15 cellular contexts compared by ENCODE assay signal in genomic region chr14:68696721-68697495, GRCh38.
DNase-seq lines count a peak whose midpoint lies in the region; ATAC-seq, FAIRE-seq and TF ChIP-seq lines count a peak whose summit lies in the region.
"Had no signal": no experiment of that assay in that cellular context is flagged by ENCODE, and none has a peak within 500 bp of the region (broad histone marks: within the 10 kb centered on the region; RNA-seq: fewer than 3 reads in every experiment).

No MANE protein-coding gene starts in this region.

- H3K36me3 ChIP-seq in ACC112 (ENCODE audit: insufficient read depth, low read length) = no peaks in the 10 kb centered on the region
- no peaks in the 10 kb centered on the region for H3K36me3 ChIP-seq in brain microvascular endothelial cell (replicated peaks)
- H3K36me3 ChIP-seq: MG63 had no signal

- no peak for TF ChIP-seq CTCF in brain microvascular endothelial cell (IDR thresholded peaks at IDR 0.05; ENCODE audit: low read depth, low read length, missing control alignments)

- peak; percentile 87 for FAIRE-seq in HTR-8/SVneo (lab: Jason Lieb, UNC)
- FAIRE-seq: H54 had no signal

- H2AFZ ChIP-seq in ACC112 (ENCODE audit: low read length, unreplicated experiment) = no peak overlapping the region

- H3K4me3 ChIP-seq in ACC112 (ENCODE audit: low read depth, low read length) (no peak overlapping the region), brain microvascular endothelial cell (ENCODE audit: low read depth, low read length) (no peak overlapping the region)
- H3K4me3 ChIP-seq: MG63 had no signal

- H3K79me2 ChIP-seq in ACC112 (ENCODE audit: control insufficient read depth, insufficient read depth, low read length, unreplicated experiment) = no peaks in the 10 kb centered on the region

- DNase-seq in HTR-8/SVneo (ENCODE audit: insufficient read length, low spot score) (no peak), epithelial cell of prostate (ENCODE audit: low read depth, low spot score) (no peak), sciatic nerve (ENCODE audit: low spot score) (peak; percentile 38), SKM-1 (lab: John Stamatoyannopoulos, UW; ENCODE audit: unreplicated experiment) (no peak), brain microvascular endothelial cell (no peak), AG08395 (ENCODE audit: low spot score) (no peak)
- DNase-seq: CD8-positive, alpha-beta memory T cell; GF-D8; MG63; NCI-H1105; NCI-H1930; NCI-H510A treated with DMSO at 0.1 percent for 48 hours had no signal

- H3K4me1 ChIP-seq in ACC112 (ENCODE audit: control insufficient read depth, insufficient read depth, low read length, unreplicated experiment) = peaks cover 42% of the 10 kb centered on the region

- in situ Hi-C loops in brain microvascular endothelial cell (cut with HindIII; ENCODE audit: low pct_ligation_motif_present, low sequenced_read_pairs) = no loop called here

- intact Hi-C loops in sciatic nerve (cut with DNase I) = no loop called here

- H3K27ac ChIP-seq in ACC112 (ENCODE audit: low read depth, low read length) = peak overlapping the region; percentile 84
- H3K27ac ChIP-seq in epithelial cell of prostate = peak overlapping the region; percentile 98
- no peak overlapping the region for H3K27ac ChIP-seq in brain microvascular endothelial cell
- H3K27ac ChIP-seq: KMS-11 had no signal

- no peak for ATAC-seq in sciatic nerve

- H3K27me3 ChIP-seq in ACC112 (ENCODE audit: insufficient read depth, low read length) (no peaks in the 10 kb centered on the region), brain microvascular endothelial cell (replicated peaks) (no peaks in the 10 kb centered on the region)
- H3K27me3 ChIP-seq: MG63 had no signal
